22 cellular contexts compared by ENCODE assay signal in the genomic region with DNA sequence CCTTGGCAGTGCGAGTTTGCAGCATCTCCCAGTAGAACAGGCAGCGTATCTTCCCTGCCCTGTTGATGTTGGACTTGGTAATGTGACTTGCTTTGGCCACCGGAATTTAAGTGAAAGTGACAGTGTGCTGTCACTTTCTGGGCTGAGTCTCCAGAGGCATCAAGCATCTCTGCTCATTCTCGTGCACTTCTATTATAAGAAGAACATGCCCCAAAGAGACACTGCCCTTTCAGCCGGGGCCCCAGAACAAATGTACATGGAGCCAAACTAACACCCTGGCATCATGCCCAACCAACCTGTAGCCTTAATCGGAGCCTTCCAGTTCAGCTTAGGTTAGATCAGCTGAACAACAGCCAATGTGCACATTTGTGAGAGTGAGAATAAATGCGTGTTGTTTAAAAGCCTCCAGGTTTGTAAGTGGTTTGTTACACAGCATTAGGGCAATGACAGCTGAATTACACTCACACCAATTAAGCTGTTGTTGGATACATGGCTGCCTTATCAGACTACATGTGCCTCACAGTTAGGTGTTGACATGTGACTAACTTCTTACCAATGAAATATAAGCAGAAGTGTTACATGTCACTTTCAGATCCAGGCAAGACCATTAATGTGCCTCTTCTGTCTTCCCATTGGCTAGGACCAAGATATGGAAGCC.
"Had no signal": no experiment of that assay in that cellular context is flagged by ENCODE, and none has a peak within 500 bp of the region (broad histone marks: within the 10 kb centered on the region; RNA-seq: fewer than 3 reads in every experiment).

No MANE protein-coding gene starts in this region.

- H3K4me3 ChIP-seq: coronary artery, lower lobe of right lung, neural progenitor cell, ovary, right lobe of liver, suprapubic skin, thyroid gland, uterus had no signal

- H3K4me2 ChIP-seq: neural progenitor cell had no signal

- H3K27me3 ChIP-seq: foreskin keratinocyte, neural progenitor cell, ovary, right lobe of liver, suprapubic skin, thyroid gland, uterus had no signal

- ATAC-seq: foreskin keratinocyte; left lobe of liver; lower lobe of right lung; natural killer cell treated with Interleukin-12 subunit alpha and Interleukin-12 subunit beta and Interleukin-15 and Interleukin-18, amount 100 ng/mL, for 72 hours; right lobe of liver; stimulated activated effector memory CD8-positive, alpha-beta T cell treated with anti-CD3 and anti-CD28 coated beads, Interleukin-12 subunit alpha, Interleukin-12 subunit beta, amount 100 ng/mL, for 72 hours; stimulated activated naive CD8-positive, alpha-beta T cell treated with anti-CD3 and anti-CD28 coated beads, Interleukin-15, Interleukin-2, amounts not matched to agents 100 U/mL and 50 U/mL, for 24 hours had no signal

- DNase-seq: effector CD4-positive, alpha-beta T cell; endodermal cell; erythroblast; foreskin keratinocyte; hippocampal formation; kidney glomerular epithelial cell; lower lobe of right lung; midbrain; nucleus accumbens; ovary; right lobe of liver; stimulated activated CD4-positive, alpha-beta T cell treated with anti-CD3 and anti-CD28 coated beads, Interleukin-4, amount 100 ng/mL, for 1 hour; stimulated activated CD8-positive, alpha-beta memory T cell treated with anti-CD3 and anti-CD28 coated beads, Interleukin-4, amount 100 ng/mL, for 48 hours; stimulated activated naive CD8-positive, alpha-beta T cell treated with anti-CD3 and anti-CD28 coated beads, Interleukin-15, Interleukin-2, amounts not matched to agents 100 U/mL and 50 U/mL, for 24 hours; thyroid gland; uterus had no signal

- H3K9ac ChIP-seq: neural progenitor cell had no signal

- H3K36me3 ChIP-seq: lower lobe of right lung, neural progenitor cell, ovary, right lobe of liver, suprapubic skin, thyroid gland, uterus had no signal

- H3K27ac ChIP-seq: coronary artery, foreskin keratinocyte, lower lobe of right lung, neural progenitor cell, ovary, right lobe of liver, suprapubic skin, thyroid gland, uterus had no signal

- H3K4me1 ChIP-seq: foreskin keratinocyte, lower lobe of right lung, neural progenitor cell, right lobe of liver, suprapubic skin, thyroid gland, uterus had no signal
